23 cellular contexts compared by ENCODE assay signal in genomic region chr21:31317688-31318087, GRCh38. TPM values are rescaled to one million over a fixed set of nuclear protein-coding genes. Genes with fewer than 3 reads are reported as not detected.
DNase-seq lines count a peak whose midpoint lies in the region; ATAC-seq, FAIRE-seq and TF ChIP-seq lines count a peak whose summit lies in the region.
"Had no signal": no experiment of that assay in that cellular context is flagged by ENCODE, and none has a peak within 500 bp of the region (broad histone marks: within the 10 kb centered on the region; RNA-seq: fewer than 3 reads in every experiment).

No MANE protein-coding gene starts in this region.

- H3K4me3 Mint-ChIP-seq in activated T-cell treated with anti-CD3 and anti-CD28 coated beads, Interleukin-2, amount 50 U/mL, for 24 hours = no peak overlapping the region
- H3K4me3 Mint-ChIP-seq in progenitor cell of endocrine pancreas (ENCODE audit: low read depth) = no peak overlapping the region
- H3K4me3 Mint-ChIP-seq: CD4-positive, CD25-positive, alpha-beta regulatory T cell had no signal

- H3K27me3 ChIP-seq in HCT116 (ENCODE audit: insufficient read depth, low read length) (no peaks in the 10 kb centered on the region), GM12878 (replicated peaks in 1 of 2; ENCODE audit: control insufficient read depth in 2 of 2, insufficient read depth in 2 of 2, low read length in 1 of 2) (no peaks in the 10 kb centered on the region)
- H3K27me3 ChIP-seq: BLaER1, MG63, Peyer's patch had no signal

- H3K4me2 ChIP-seq in HCT116 (ENCODE audit: low read length) (peak overlapping the region; percentile 62), GM12878 (ENCODE audit: control insufficient read depth, insufficient read depth) (no peak overlapping the region)
- H3K4me2 ChIP-seq: BLaER1 had no signal

- H3K27ac Mint-ChIP-seq in activated T-cell treated with anti-CD3 and anti-CD28 coated beads, Interleukin-2, amount 50 U/mL, for 24 hours = peak overlapping the region; percentile 59
- peak overlapping the region; percentile 33 for H3K27ac Mint-ChIP-seq in progenitor cell of endocrine pancreas
- H3K27ac Mint-ChIP-seq: CD4-positive, CD25-positive, alpha-beta regulatory T cell had no signal

- intact Hi-C loops in HCT116 (cut with micrococcal nuclease) = loop anchor here (2.0 kb wide), 1 partner anchor 35 kb away; no protein-coding TSS in a partner anchor
- intact Hi-C loops in GM12878 (cut with micrococcal nuclease; ENCODE audit: unreplicated experiment) = no loop called here

- WGBS in GM12878 (ENCODE audit: insufficient coverage, insufficient replicate concordance, low lambda C conversion rate, missing lambda C conversion rate) = 33% methylated on average over 1 of the region's 1 CpG

- peaks cover 52 to 72% of the 10 kb centered on the region in 2 experiments for H3K4me1 ChIP-seq in HCT116 (ENCODE audit: control insufficient read depth in 1 of 2, insufficient read depth in 2 of 2, low read length in 2 of 2)
- H3K4me1 ChIP-seq in GM12878 (ENCODE audit: control insufficient read depth, insufficient read depth, low read length) = no peaks in the 10 kb centered on the region
- H3K4me1 ChIP-seq: BLaER1, HAP-1, Peyer's patch had no signal

- H3K9me3 Mint-ChIP-seq in activated T-cell treated with anti-CD3 and anti-CD28 coated beads, Interleukin-2, amount 50 U/mL, for 24 hours = no peaks in the 10 kb centered on the region
- H3K9me3 Mint-ChIP-seq in progenitor cell of endocrine pancreas (ENCODE audit: low read depth) = no peaks in the 10 kb centered on the region
- H3K9me3 Mint-ChIP-seq: CD4-positive, CD25-positive, alpha-beta regulatory T cell had no signal

- SMC1A ChIA-PET in GM12878 (lab: Charles Lee; ENCODE audit: uncharacterized antibody, unreplicated experiment) = interaction anchor here (1.6 to 3.3 kb wide), 2 partner anchors 8 kb away, joined by 5 to 12 read pairs; no protein-coding TSS in a partner anchor

- H3K9me3 ChIP-seq in HCT116 (ENCODE audit: control insufficient read depth in 1 of 2, insufficient read depth in 1 of 2, low read depth in 1 of 2, low read length in 2 of 2) (no peaks in the 10 kb centered on the region), GM12878 (replicated peaks; ENCODE audit: control insufficient read depth, insufficient read depth, low read length) (no peaks in the 10 kb centered on the region; the same call in 2 of the 3 replicates)
- H3K9me3 ChIP-seq: HAP-1, MG63, Peyer's patch had no signal

- H2AFZ ChIP-seq in HCT116 (ENCODE audit: low read depth, low read length, poor library complexity, severe bottlenecking) = no peak overlapping the region
- no peak overlapping the region for H2AFZ ChIP-seq in GM12878 (ENCODE audit: control insufficient read depth, low read depth, low read length)

- no peak for FAIRE-seq in GM12878 (lab: Jason Lieb, UNC)
- FAIRE-seq: D721Med had no signal

- H3K36me3 Mint-ChIP-seq in activated T-cell treated with anti-CD3 and anti-CD28 coated beads, Interleukin-2, amount 50 U/mL, for 24 hours (ENCODE audit: low read depth) = peaks cover 16% of the 10 kb centered on the region
- H3K36me3 Mint-ChIP-seq in progenitor cell of endocrine pancreas (ENCODE audit: insufficient read depth) = peaks cover 2% of the 10 kb centered on the region
- H3K36me3 Mint-ChIP-seq: CD4-positive, CD25-positive, alpha-beta regulatory T cell had no signal

- in situ Hi-C loops in GM12878 (cut with MboI) (no loop called here), ACHN (cut with HindIII; ENCODE audit: low pct_ligation_motif_present, low pct_unique_long_range_greater_than_20kb, low sequenced_read_pairs) (no loop called here)

- POLR2A ChIA-PET in HCT116 (lab: Charles Lee) = no interaction called here
- POLR2A ChIA-PET in GM12878 (lab: Charles Lee) = no interaction called here

- H3K27ac ChIP-seq in HCT116 (ENCODE audit: low read depth, low read length) (peak overlapping the region; percentile 96), GM12878 (ENCODE audit: control insufficient read depth, insufficient read depth) (no peak overlapping the region)
- H3K27ac ChIP-seq: BLaER1, Peyer's patch, SK-N-MC had no signal

- no peaks in the 10 kb centered on the region for H3K27me3 Mint-ChIP-seq in activated T-cell treated with anti-CD3 and anti-CD28 coated beads, Interleukin-2, amount 50 U/mL, for 24 hours
- H3K27me3 Mint-ChIP-seq in progenitor cell of endocrine pancreas = no peaks in the 10 kb centered on the region
- H3K27me3 Mint-ChIP-seq: CD4-positive, CD25-positive, alpha-beta regulatory T cell had no signal

- H3K79me2 ChIP-seq in HCT116 (ENCODE audit: insufficient read depth, low read length) (0 out of 2 replicates have a peak, but pooled peaks cover 3% of the 10 kb centered on the region), GM12878 (ENCODE audit: control insufficient read depth, insufficient read depth, low read length) (no peaks in the 10 kb centered on the region)

- no peaks in the 10 kb centered on the region for H4K20me1 ChIP-seq in HCT116 (ENCODE audit: insufficient read depth)
- H4K20me1 ChIP-seq in GM12878 (ENCODE audit: control insufficient read depth, insufficient read depth) = no peaks in the 10 kb centered on the region
- H4K20me1 ChIP-seq: BLaER1 had no signal

- H3K9me2 ChIP-seq in HCT116 (ENCODE audit: insufficient read depth) = no peaks in the 10 kb centered on the region

- DNase-seq in activated T-cell treated with anti-CD3 and anti-CD28 coated beads, Interleukin-2, amount 50 U/mL, for 24 hours = no peak
- no peak for DNase-seq in activated T-cell treated with anti-CD3 and anti-CD28 coated beads, Interleukin-2, amount 50 U/mL, for 1 hour
- DNase-seq in HCT116 (ENCODE audit: low read depth, low spot score) (no peak), GM12878 (ENCODE audit: low read depth, low spot score) (no peak), progenitor cell of endocrine pancreas (ENCODE audit: low spot score, unreplicated experiment) (no peak), ACHN (no peak), NCI-H2107 treated with DMSO at 0.1 percent for 48 hours (lab: John Stamatoyannopoulos, UW; ENCODE audit: unreplicated experiment) (no peak), NK-92 (lab: John Stamatoyannopoulos, UW; ENCODE audit: unreplicated experiment) (no peak)
- DNase-seq: CD4-positive, CD25-positive, alpha-beta regulatory T cell; GOT3; KG1; MG63; NCI-H1105 treated with DMSO at 0.1 percent for 48 hours; NCI-H146; NCI-H1930; NCI-H446 treated with DMSO at 0.1 percent for 48 hours; NCI-H526; Peyer's patch; SIG-M5 had no signal

- H3K9ac ChIP-seq in HCT116 (ENCODE audit: low read length) (peak overlapping the region; percentile 40), GM12878 (ENCODE audit: control insufficient read depth, insufficient read depth, low read length) (no peak overlapping the region)
- H3K9ac ChIP-seq: BLaER1 had no signal

- BruUV-seq in HCT116 (replicated peaks; lab: Mats Ljungman, UMichigan) (no TSS peak), GM12878 (replicated peaks; lab: Mats Ljungman, UMichigan) (no TSS peak)

- no peak for TF ChIP-seq CTCF in HCT116 (IDR thresholded peaks at IDR 0.05 in 2 of 3, conservative IDR thresholded peaks at IDR 0.05 in 1 of 3; ENCODE audit: borderline replicate concordance in 1 of 3, insufficient read depth in 1 of 3, low read depth in 2 of 3, low read length in 2 of 3)
- no peak for TF ChIP-seq CTCF in GM12878 (IDR thresholded peaks at IDR 0.05 in 2 of 3, conservative IDR thresholded peaks at IDR 0.05 in 1 of 3; ENCODE audit: control insufficient read depth in 2 of 3, extremely low read depth in 1 of 3, insufficient read depth in 1 of 3, low read depth in 3 of 3, low read length in 3 of 3)
- no peak for TF ChIP-seq CTCF in progenitor cell of endocrine pancreas (IDR thresholded peaks at IDR 0.05; ENCODE audit: unreplicated experiment)

- no peak for TF ChIP-seq EP300 in GM12878 (IDR thresholded peaks at IDR 0.05; ENCODE audit: borderline replicate concordance in 1 of 2, control insufficient read depth in 1 of 2, low read depth in 2 of 2, low read length in 2 of 2)

- peaks cover 20% of the 10 kb centered on the region for H3K4me1 Mint-ChIP-seq in activated T-cell treated with anti-CD3 and anti-CD28 coated beads, Interleukin-2, amount 50 U/mL, for 24 hours (ENCODE audit: low read depth)
- H3K4me1 Mint-ChIP-seq in progenitor cell of endocrine pancreas (ENCODE audit: low read depth) = peaks cover 6% of the 10 kb centered on the region

- H3K36me3 ChIP-seq in HCT116 (ENCODE audit: control insufficient read depth in 1 of 2, insufficient read depth in 2 of 2, low read length in 2 of 2) (no peaks in the 10 kb centered on the region), GM12878 (ENCODE audit: control insufficient read depth in 2 of 2, insufficient read depth in 2 of 2, low read length in 1 of 2) (no peaks in the 10 kb centered on the region)
- H3K36me3 ChIP-seq: HAP-1, MG63, Peyer's patch had no signal

- TF ChIP-seq RAD21 in HCT116 (IDR thresholded peaks at IDR 0.05; ENCODE audit: low read depth) = no peak
- TF ChIP-seq RAD21 in GM12878 (IDR thresholded peaks at IDR 0.05; ENCODE audit: insufficient read depth, low read depth, low read length) = no peak

- RAD21 ChIA-PET in HCT116 (lab: Charles Lee; ENCODE audit: low non-redundant PET in 1 of 2, low total read pairs in 2 of 2, uncharacterized antibody in 2 of 2, unreplicated experiment in 2 of 2) (no interaction called here), GM12878 (lab: Charles Lee; ENCODE audit: unreplicated experiment) (interaction anchor here (1.1 to 1.5 kb wide), 3 partner anchors 9 to 17 kb away, joined by 3 to 6 read pairs (median 3); no protein-coding TSS in a partner anchor)

- H3K4me3 ChIP-seq in HCT116 (replicated peaks in 1 of 2; ENCODE audit: low read depth in 1 of 2, low read length in 2 of 2) = no peak overlapping the region
- no peak overlapping the region for H3K4me3 ChIP-seq in GM12878
- H3K4me3 ChIP-seq: BLaER1, HAP-1, MG63, Peyer's patch, SK-N-MC had no signal

- TF ChIP-seq POLR2A in HCT116 (IDR thresholded peaks at IDR 0.05; ENCODE audit: borderline replicate concordance, extremely low read depth, insufficient read depth, insufficient read length) = no peak
- no peak for TF ChIP-seq POLR2A in GM12878 (IDR thresholded peaks at IDR 0.05; ENCODE audit: low read depth, low read length)

- ATAC-seq in HCT116 = no peak
- ATAC-seq in GM12878 = peak; percentile 79

- CTCF ChIA-PET in HCT116 (lab: Charles Lee) = no interaction called here
- CTCF ChIA-PET in GM12878 (lab: Yijun Ruan, JAX) = interaction anchor here (1.4 kb wide), 1 partner anchor 14 kb away, joined by 5 read pairs; no protein-coding TSS in a partner anchor

RNA-seq across cellular contexts. Expression of gene TIAM1, which starts 26.4 kb away (rescaled TPM):
- 47.8 TPM for total RNA-seq in HCT116 (2021; ENCODE audit: unreplicated experiment)
- 19.5 and 23.1 TPM in 2 replicates for polyA plus RNA-seq in HCT116 (2012)
- 92.6 and 100 TPM in 2 replicates for total RNA-seq in GM12878 (2013; cell fraction: nucleolus; rRNA removed)
- 1.1 TPM in 2 replicates for total RNA-seq in GM12878 (2014; rRNA removed)
- total RNA-seq in GM12878 (2014; rRNA removed; fragmentation: Illumina TruSeq; extraction: Trizol) = 0.76 and 1.2 TPM in 2 replicates
- 1.6 and 2.1 TPM in 2 replicates for total RNA-seq in GM12878 (2021)
- 0.55 TPM for polyA plus RNA-seq in GM12878 (2011; ENCODE audit: low read depth)
- polyA plus RNA-seq in GM12878 (2011; rRNA removed) = 29.1 and 35.9 TPM in 2 replicates
- polyA plus RNA-seq in GM12878 (2011; cell fraction: cytosol; rRNA removed) = 30.9 and 34.8 TPM in 2 replicates
- polyA plus RNA-seq in GM12878 (2011; cell fraction: nucleus; rRNA removed) = 51.4 and 58.8 TPM in 2 replicates
- 0.72 and 0.94 TPM in 2 replicates for polyA plus RNA-seq in GM12878 (2012)
- polyA plus RNA-seq in GM12878 (2014; fragmentation: Illumina TruSeq; extraction: Trizol) = 0.82 and 0.97 TPM in 2 replicates
- polyA plus RNA-seq in GM12878 (2014; fragmentation: Nextera tagmentation; extraction: Ambion mirVana) = under 1 TPM; 0.31 to 0.42 TPM
- 0.72 and 0.81 TPM in 2 replicates for polyA plus RNA-seq in GM12878 (2014; rRNA removed)
- under 1 TPM; 0.64 to 0.71 TPM for polyA plus RNA-seq in GM12878 (2016; fragmentation: Nextera tagmentation; extraction: Ambion mirVana)
- polyA minus RNA-seq in GM12878 (2011; rRNA and poly(A)+ RNA removed) = 147 and 169 TPM in 2 replicates
- polyA minus RNA-seq in GM12878 (2011; cell fraction: cytosol; rRNA and poly(A)+ RNA removed) = 37.4 and 39.7 TPM in 2 replicates
- polyA minus RNA-seq in GM12878 (2011; cell fraction: nucleus; rRNA and poly(A)+ RNA removed) = 69.0 and 110 TPM in 2 replicates
- 35.4 and 36.8 TPM in 2 replicates for total RNA-seq in progenitor cell of endocrine pancreas
